In genomic region chr19:35908010-35908441, GRCh38 we compare ENCODE assay signal across 10 cellular contexts. TPM values are rescaled to one million over a fixed set of nuclear protein-coding genes. Genes with fewer than 3 reads are reported as not detected.
DNase-seq lines count a peak whose midpoint lies in the region; ATAC-seq and TF ChIP-seq lines count a peak whose summit lies in the region.
"Had no signal": no experiment of that assay in that cellular context is flagged by ENCODE, and none has a peak within 500 bp of the region (broad histone marks: within the 10 kb centered on the region; RNA-seq: fewer than 3 reads in every experiment).

Gene TYROBP, minus strand, starts transcription at chr19:35908295. Its CDS starts 67 bp downstream, at chr19:35908228.

- no peaks in the 10 kb centered on the region for H3K27me3 Mint-ChIP-seq in IgD-negative memory B cell
- no peaks in the 10 kb centered on the region for H3K27me3 Mint-ChIP-seq in activated CD8-positive, alpha-beta T cell treated with anti-CD3 and anti-CD28 coated beads for 36 hours
- H3K27me3 Mint-ChIP-seq in stimulated activated memory B cell treated with anti-CD40 and anti-IgM and Interleukin-4, amounts not matched to agents 10 μg/mL and 1 μg/mL and 100 μg/mL, for 72 hours = no peaks in the 10 kb centered on the region

- intact Hi-C loops in activated CD8-positive, alpha-beta T cell treated with anti-CD3 and anti-CD28 coated beads for 36 hours (cut with micrococcal nuclease) = no loop called here
- intact Hi-C loops in left colon (cut with DNase I, micrococcal nuclease) = no loop called here

- CTCF ChIA-PET in activated CD8-positive, alpha-beta T cell treated with anti-CD3 and anti-CD28 coated beads for 36 hours (lab: Charles Lee) = interaction anchor here (0.8 to 1.3 kb wide), 3 partner anchors 13 to 21 kb away, joined by 3 to 4 read pairs (median 4); no protein-coding TSS in a partner anchor

- H3K9me3 Mint-ChIP-seq in IgD-negative memory B cell = no peaks in the 10 kb centered on the region
- H3K9me3 Mint-ChIP-seq in activated CD8-positive, alpha-beta T cell treated with anti-CD3 and anti-CD28 coated beads for 36 hours = no peaks in the 10 kb centered on the region
- H3K9me3 Mint-ChIP-seq in stimulated activated memory B cell treated with anti-CD40 and anti-IgM and Interleukin-4, amounts not matched to agents 10 μg/mL and 1 μg/mL and 100 μg/mL, for 72 hours = no peaks in the 10 kb centered on the region

- peak within 1 kb of the TSS; percentile 97 to 99 (median 97) for H3K27ac Mint-ChIP-seq in IgD-negative memory B cell
- H3K27ac Mint-ChIP-seq in activated CD8-positive, alpha-beta T cell treated with anti-CD3 and anti-CD28 coated beads for 36 hours = peak within 1 kb of the TSS; percentile 64
- peak within 1 kb of the TSS; percentile 91 for H3K27ac Mint-ChIP-seq in stimulated activated memory B cell treated with anti-CD40 and anti-IgM and Interleukin-4, amounts not matched to agents 10 μg/mL and 1 μg/mL and 100 μg/mL, for 72 hours

- H3K4me3 Mint-ChIP-seq in IgD-negative memory B cell = peak within 1 kb of the TSS; percentile 59 to 93 (median 82)
- H3K4me3 Mint-ChIP-seq in activated CD8-positive, alpha-beta T cell treated with anti-CD3 and anti-CD28 coated beads for 36 hours = no peak within 1 kb of the TSS
- H3K4me3 Mint-ChIP-seq in stimulated activated memory B cell treated with anti-CD40 and anti-IgM and Interleukin-4, amounts not matched to agents 10 μg/mL and 1 μg/mL and 100 μg/mL, for 72 hours = peak within 1 kb of the TSS; percentile 55

- no peak for ATAC-seq in activated CD8-positive, alpha-beta T cell treated with anti-CD3 and anti-CD28 coated beads for 36 hours
- ATAC-seq in left colon (no peak), GM19395 (IDR thresholded peaks at IDR 0.05; ENCODE audit: unreplicated experiment) (no peak), GM18870 (IDR thresholded peaks at IDR 0.05; ENCODE audit: unreplicated experiment) (no peak)
- ATAC-seq in stimulated activated memory B cell treated with anti-CD40 and anti-IgM and Interleukin-4, amounts not matched to agents 10 μg/mL and 1 μg/mL and 100 μg/mL, for 72 hours = no peak

- TF ChIP-seq CTCF in activated CD8-positive, alpha-beta T cell treated with anti-CD3 and anti-CD28 coated beads for 36 hours (IDR thresholded peaks at IDR 0.05) = no peak

- H3K4me1 Mint-ChIP-seq in IgD-negative memory B cell = peaks cover 31 to 43% (median 35%) of the 10 kb centered on the region in 3 donors
- H3K4me1 Mint-ChIP-seq in activated CD8-positive, alpha-beta T cell treated with anti-CD3 and anti-CD28 coated beads for 36 hours (ENCODE audit: low read depth) = peaks cover 46% of the 10 kb centered on the region
- peaks cover 75% of the 10 kb centered on the region for H3K4me1 Mint-ChIP-seq in stimulated activated memory B cell treated with anti-CD40 and anti-IgM and Interleukin-4, amounts not matched to agents 10 μg/mL and 1 μg/mL and 100 μg/mL, for 72 hours

- POLR2A ChIA-PET in activated CD8-positive, alpha-beta T cell treated with anti-CD3 and anti-CD28 coated beads for 36 hours (lab: Charles Lee) = no interaction called here

- H3K36me3 Mint-ChIP-seq in IgD-negative memory B cell = no peaks in the 10 kb centered on the region
- H3K36me3 Mint-ChIP-seq in activated CD8-positive, alpha-beta T cell treated with anti-CD3 and anti-CD28 coated beads for 36 hours (ENCODE audit: low read depth) = peaks cover 6% of the 10 kb centered on the region
- no peaks in the 10 kb centered on the region for H3K36me3 Mint-ChIP-seq in stimulated activated memory B cell treated with anti-CD40 and anti-IgM and Interleukin-4, amounts not matched to agents 10 μg/mL and 1 μg/mL and 100 μg/mL, for 72 hours

- no peak for DNase-seq in activated CD8-positive, alpha-beta T cell treated with anti-CD3 and anti-CD28 coated beads for 36 hours
- DNase-seq in left colon = peak; percentile 40 to 42
- no peak for DNase-seq in foreskin melanocyte
- no peak for DNase-seq in HT-29 (ENCODE audit: low spot score)
- DNase-seq: NCI-H1436 treated with DMSO at 0.1 percent for 48 hours, T1000 had no signal

RNA-seq across cellular contexts. Expression of gene TYROBP, which starts in this region (rescaled TPM):
- 13.7 TPM for polyA plus RNA-seq in IgD-negative memory B cell
- 1 to 10 TPM in 1 of 2 experiments, under 1 TPM in 1; 0.81 to 1.5 TPM for total RNA-seq in activated CD8-positive, alpha-beta T cell treated with anti-CD3 and anti-CD28 coated beads for 36 hours
- 10 to 100 TPM in 1 of 2 donors, 1 to 10 TPM in 1; 8.2 to 41.3 TPM for total RNA-seq in left colon
- not detected in 2 replicates for total RNA-seq in HT-29 (2014; rRNA removed; shearing (Covaris generic))

Comparison
In these comparisons a context has a peak if more than half of its experiments do, and no peak if none do; other contexts are left out.
1. DNase-seq: peak in left colon (2 of 2); none in activated CD8-positive, alpha-beta T cell treated with anti-CD3 and anti-CD28 coated beads for 36 hours (single experiment), foreskin melanocyte (single experiment) and HT-29 (single experiment).
2. Peak in every context shown above with its lines, with median percentiles within 50 percentile points of each other: H3K27ac Mint-ChIP-seq.